ENCODE assay signal across 10 cellular contexts in the genomic region with DNA sequence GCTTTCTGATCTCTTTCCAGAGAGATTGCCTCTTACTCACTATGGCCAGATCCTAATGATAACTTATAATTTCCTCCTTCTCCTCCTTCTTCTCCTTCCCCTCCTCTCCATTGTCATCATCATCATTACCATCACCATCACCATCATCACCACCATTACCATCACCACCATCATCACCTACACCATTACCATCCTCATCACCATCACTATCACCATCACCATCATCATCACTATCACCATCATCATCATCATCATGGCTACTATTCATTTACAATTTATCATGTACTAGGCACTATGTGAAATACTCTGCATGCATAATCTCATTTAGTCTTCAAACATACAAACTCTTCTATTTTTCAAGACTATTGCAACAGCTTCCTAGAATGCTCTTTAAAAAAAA.
"Had no signal": no experiment of that assay in that cellular context is flagged by ENCODE, and none has a peak within 500 bp of the region (broad histone marks: within the 10 kb centered on the region; RNA-seq: fewer than 3 reads in every experiment).

No MANE protein-coding gene starts in this region.

- H3K27ac Mint-ChIP-seq: HFFc6 had no signal

- H3K9me3 Mint-ChIP-seq: H9 had no signal

- H3K9ac ChIP-seq: GM23248 had no signal

- ATAC-seq: K562 had no signal

- H3K27ac ChIP-seq: GM23248, HL-60 had no signal

- DNase-seq: GM23248, GOT3, H9, HCEC 1CT, HFFc6, IMR-90, KG1 had no signal

- H3K4me3 Mint-ChIP-seq: H9, HFFc6 had no signal

- H3K4me3 ChIP-seq: GM23248, K562 had no signal

- H2AFZ ChIP-seq: GM23248 had no signal

- FAIRE-seq: H54, K562 had no signal
